ENCODE assay signal across 2 cellular contexts in the genomic region with DNA sequence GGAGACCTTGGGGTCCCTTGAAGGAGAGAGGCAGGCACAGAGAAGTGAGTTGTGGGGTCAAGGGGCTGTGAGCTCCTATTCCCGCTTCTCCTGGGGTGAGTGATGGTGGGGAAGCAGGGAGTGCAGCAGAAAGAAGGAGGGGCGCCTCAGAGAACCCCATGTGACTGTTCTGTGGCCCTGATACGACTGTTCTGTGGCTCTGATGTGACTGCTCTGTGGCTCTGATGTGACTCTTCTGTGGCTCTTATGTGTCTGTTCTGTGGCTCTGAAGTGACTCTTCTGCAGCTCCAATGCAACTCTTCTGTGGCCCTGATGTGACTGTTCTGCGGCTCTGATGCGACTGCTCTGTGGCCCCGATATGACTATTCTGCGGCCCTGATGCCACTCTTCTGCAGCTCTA.
TF ChIP-seq lines count a peak whose summit lies in the region.

No MANE protein-coding gene starts in this region.

TF ChIP-seq in HCT116, 20 proteins besides CTCF, POLR2A, EP300 and RAD21:
- TF ChIP-seq ZFX (IDR thresholded peaks at IDR 0.05) (no peak), POLR2AphosphoS5 (IDR thresholded peaks at IDR 0.05; ENCODE audit: low read depth, low read length) (no peak), YY1 (IDR thresholded peaks at IDR 0.05; ENCODE audit: extremely low read depth, insufficient replicate concordance, low read depth, low read length) (no peak), TCF7L2 (IDR thresholded peaks at IDR 0.05; ENCODE audit: borderline replicate concordance, extremely low read depth, insufficient read depth, insufficient read length) (no peak), FOSL1 (IDR thresholded peaks at IDR 0.05; ENCODE audit: low read depth) (no peak), EGR1 (IDR thresholded peaks at IDR 0.05; ENCODE audit: low read depth) (no peak), SRF (IDR thresholded peaks at IDR 0.05; ENCODE audit: low read depth) (no peak), ELF1 (IDR thresholded peaks at IDR 0.05; ENCODE audit: borderline replicate concordance, low read depth) (no peak), SP1 (IDR thresholded peaks at IDR 0.05; ENCODE audit: low read depth) (no peak)
- TF ChIP-seq, protein P1, sequence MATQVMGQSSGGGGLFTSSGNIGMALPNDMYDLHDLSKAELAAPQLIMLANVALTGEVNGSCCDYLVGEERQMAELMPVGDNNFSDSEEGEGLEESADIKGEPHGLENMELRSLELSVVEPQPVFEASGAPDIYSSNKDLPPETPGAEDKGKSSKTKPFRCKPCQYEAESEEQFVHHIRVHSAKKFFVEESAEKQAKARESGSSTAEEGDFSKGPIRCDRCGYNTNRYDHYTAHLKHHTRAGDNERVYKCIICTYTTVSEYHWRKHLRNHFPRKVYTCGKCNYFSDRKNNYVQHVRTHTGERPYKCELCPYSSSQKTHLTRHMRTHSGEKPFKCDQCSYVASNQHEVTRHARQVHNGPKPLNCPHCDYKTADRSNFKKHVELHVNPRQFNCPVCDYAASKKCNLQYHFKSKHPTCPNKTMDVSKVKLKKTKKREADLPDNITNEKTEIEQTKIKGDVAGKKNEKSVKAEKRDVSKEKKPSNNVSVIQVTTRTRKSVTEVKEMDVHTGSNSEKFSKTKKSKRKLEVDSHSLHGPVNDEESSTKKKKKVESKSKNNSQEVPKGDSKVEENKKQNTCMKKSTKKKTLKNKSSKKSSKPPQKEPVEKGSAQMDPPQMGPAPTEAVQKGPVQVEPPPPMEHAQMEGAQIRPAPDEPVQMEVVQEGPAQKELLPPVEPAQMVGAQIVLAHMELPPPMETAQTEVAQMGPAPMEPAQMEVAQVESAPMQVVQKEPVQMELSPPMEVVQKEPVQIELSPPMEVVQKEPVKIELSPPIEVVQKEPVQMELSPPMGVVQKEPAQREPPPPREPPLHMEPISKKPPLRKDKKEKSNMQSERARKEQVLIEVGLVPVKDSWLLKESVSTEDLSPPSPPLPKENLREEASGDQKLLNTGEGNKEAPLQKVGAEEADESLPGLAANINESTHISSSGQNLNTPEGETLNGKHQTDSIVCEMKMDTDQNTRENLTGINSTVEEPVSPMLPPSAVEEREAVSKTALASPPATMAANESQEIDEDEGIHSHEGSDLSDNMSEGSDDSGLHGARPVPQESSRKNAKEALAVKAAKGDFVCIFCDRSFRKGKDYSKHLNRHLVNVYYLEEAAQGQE (IDR thresholded peaks at IDR 0.05; ENCODE audit: low read depth) = no peak

TF ChIP-seq in K562, 482 proteins besides CTCF, POLR2A, EP300 and RAD21:
- TF ChIP-seq, protein P2, sequence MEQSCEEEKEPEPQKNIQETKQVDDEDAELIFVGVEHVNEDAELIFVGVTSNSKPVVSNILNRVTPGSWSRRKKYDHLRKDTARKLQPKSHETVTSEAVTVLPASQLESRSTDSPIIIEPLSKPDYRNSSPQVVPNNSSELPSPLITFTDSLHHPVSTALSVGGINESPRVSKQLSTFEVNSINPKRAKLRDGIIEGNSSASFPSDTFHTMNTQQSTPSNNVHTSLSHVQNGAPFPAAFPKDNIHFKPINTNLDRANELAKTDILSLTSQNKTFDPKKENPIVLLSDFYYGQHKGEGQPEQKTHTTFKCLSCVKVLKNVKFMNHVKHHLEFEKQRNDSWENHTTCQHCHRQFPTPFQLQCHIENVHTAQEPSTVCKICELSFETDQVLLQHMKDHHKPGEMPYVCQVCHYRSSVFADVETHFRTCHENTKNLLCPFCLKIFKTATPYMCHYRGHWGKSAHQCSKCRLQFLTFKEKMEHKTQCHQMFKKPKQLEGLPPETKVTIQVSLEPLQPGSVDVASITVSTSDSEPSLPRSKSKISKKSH (CRISPR knock-in tag; IDR thresholded peaks at IDR 0.05) = no peak
- TF ChIP-seq PHB (CRISPR knock-in tag; IDR thresholded peaks at IDR 0.05) = no peak
- TF ChIP-seq, protein P3, sequence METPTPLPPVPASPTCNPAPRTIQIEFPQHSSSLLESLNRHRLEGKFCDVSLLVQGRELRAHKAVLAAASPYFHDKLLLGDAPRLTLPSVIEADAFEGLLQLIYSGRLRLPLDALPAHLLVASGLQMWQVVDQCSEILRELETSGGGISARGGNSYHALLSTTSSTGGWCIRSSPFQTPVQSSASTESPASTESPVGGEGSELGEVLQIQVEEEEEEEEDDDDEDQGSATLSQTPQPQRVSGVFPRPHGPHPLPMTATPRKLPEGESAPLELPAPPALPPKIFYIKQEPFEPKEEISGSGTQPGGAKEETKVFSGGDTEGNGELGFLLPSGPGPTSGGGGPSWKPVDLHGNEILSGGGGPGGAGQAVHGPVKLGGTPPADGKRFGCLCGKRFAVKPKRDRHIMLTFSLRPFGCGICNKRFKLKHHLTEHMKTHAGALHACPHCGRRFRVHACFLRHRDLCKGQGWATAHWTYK (CRISPR knock-in tag; IDR thresholded peaks at IDR 0.05) = 0 out of 2 replicates have a peak, but pooled peaks have one; percentile 57
- TF ChIP-seq, protein P4, sequence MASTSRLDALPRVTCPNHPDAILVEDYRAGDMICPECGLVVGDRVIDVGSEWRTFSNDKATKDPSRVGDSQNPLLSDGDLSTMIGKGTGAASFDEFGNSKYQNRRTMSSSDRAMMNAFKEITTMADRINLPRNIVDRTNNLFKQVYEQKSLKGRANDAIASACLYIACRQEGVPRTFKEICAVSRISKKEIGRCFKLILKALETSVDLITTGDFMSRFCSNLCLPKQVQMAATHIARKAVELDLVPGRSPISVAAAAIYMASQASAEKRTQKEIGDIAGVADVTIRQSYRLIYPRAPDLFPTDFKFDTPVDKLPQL (IDR thresholded peaks at IDR 0.05; ENCODE audit: extremely low read depth, insufficient read length) = no peak
